8 cellular contexts compared by ENCODE assay signal in genomic region chr11:783581-784015, GRCh38. TPM values are rescaled to one million over a fixed set of nuclear protein-coding genes. Genes with fewer than 3 reads are reported as not detected.
DNase-seq lines count a peak whose midpoint lies in the region; FAIRE-seq and TF ChIP-seq lines count a peak whose summit lies in the region.

No MANE protein-coding gene starts in this region.

- no peaks in the 10 kb centered on the region for H3K9me3 ChIP-seq in HUES6 (ENCODE audit: control insufficient read depth, insufficient read depth, low read depth, low read length)
- H3K9me3 ChIP-seq in osteoblast (ENCODE audit: low read depth, low read length), result no peaks in the 10 kb centered on the region

- H3K4me2 ChIP-seq in osteoblast (ENCODE audit: insufficient read depth, low read length), result peak overlapping the region; percentile 67

- DNase-seq in Ammon's horn (ENCODE audit: low spot score) (peak; percentile 92), globus pallidus (ENCODE audit: low spot score) (peak; percentile 73), osteoblast (ENCODE audit: insufficient read length, low spot score, missing footprints) (peak; percentile 99), GM12891 (ENCODE audit: insufficient read length, low spot score) (no peak), NCI-H345 (lab: John Stamatoyannopoulos, UW) (no peak)
- no peak for DNase-seq in effector CD8-positive, alpha-beta T cell (lab: John Stamatoyannopoulos, UW)

- peaks cover 24% of the 10 kb centered on the region for H3K4me1 ChIP-seq in HUES6 (ENCODE audit: control insufficient read depth, insufficient read depth, low read length)
- H3K4me1 ChIP-seq in osteoblast (ENCODE audit: insufficient read depth, low read length), result peaks cover 6% of the 10 kb centered on the region

- TF ChIP-seq CTCF in VCaP (conservative IDR thresholded peaks at IDR 0.05), result peak; percentile 73
- peak; percentile 70 for TF ChIP-seq CTCF in osteoblast (IDR thresholded peaks at IDR 0.05; ENCODE audit: extremely low read depth, low read depth, low read length)

- peaks cover 11% of the 10 kb centered on the region; the same call in 1 of the 2 replicates for H3K36me3 ChIP-seq in HUES6 (ENCODE audit: control insufficient read depth, insufficient read depth, low read length)
- peaks cover 10% of the 10 kb centered on the region for H3K36me3 ChIP-seq in osteoblast (ENCODE audit: insufficient read depth, low read length)

- H3K4me3 ChIP-seq in HUES6 (ENCODE audit: low read depth, low read length) (peak overlapping the region; percentile 36), osteoblast (ENCODE audit: insufficient read depth, low read length) (peak overlapping the region; percentile 8)

- no peak overlapping the region for H3K27ac ChIP-seq in HUES6 (ENCODE audit: low read depth, low read length)
- no peak overlapping the region for H3K27ac ChIP-seq in VCaP
- peak overlapping the region; percentile 47 for H3K27ac ChIP-seq in osteoblast (ENCODE audit: low read depth, low read length)

- no peaks in the 10 kb centered on the region for H3K27me3 ChIP-seq in HUES6 (ENCODE audit: control insufficient read depth, insufficient read depth, low read length)
- no peaks in the 10 kb centered on the region for H3K27me3 ChIP-seq in osteoblast (ENCODE audit: insufficient read depth, low read length)

- H2AFZ ChIP-seq in osteoblast (ENCODE audit: low read length), result no peak overlapping the region

- no peak for FAIRE-seq in GM12891 (lab: Jason Lieb, UNC)

- peaks cover 15% of the 10 kb centered on the region for H4K20me1 ChIP-seq in osteoblast (ENCODE audit: insufficient read depth, low read length)

- H3K79me2 ChIP-seq in osteoblast (ENCODE audit: insufficient read depth, low read length), result peaks cover 24% of the 10 kb centered on the region

- TF ChIP-seq POLR2A in GM12891 (IDR thresholded peaks at IDR 0.05; ENCODE audit: low read depth, low read length), result no peak

- H3K9ac ChIP-seq in HUES6 (ENCODE audit: low read length), result no peak overlapping the region

TF ChIP-seq in GM12891, 5 proteins besides CTCF, POLR2A, EP300 and RAD21:
- no peak for TF ChIP-seq TAF1 (IDR thresholded peaks at IDR 0.05; ENCODE audit: low read depth, low read length)

RNA-seq across cellular contexts. Expression of gene CEND1, which starts 6.3 kb away (rescaled TPM):
- not detected in 2 replicates for total RNA-seq in osteoblast
- polyA plus RNA-seq in GM12891 (2012; ENCODE audit: low read depth, missing spikeins), result 3.7 TPM

RNA-seq across cellular contexts. Expression of gene GATD1, which starts 6.3 kb away (rescaled TPM):
- 31.5 and 37.3 TPM in 2 replicates for total RNA-seq in osteoblast
- polyA plus RNA-seq in GM12891 (2012; ENCODE audit: low read depth, missing spikeins), result 22.8 TPM

RNA-seq across cellular contexts. Expression of gene SLC25A22, which starts 14.5 kb away (rescaled TPM):
- 8.0 and 9.0 TPM in 2 replicates for total RNA-seq in osteoblast
- 8.2 TPM for polyA plus RNA-seq in GM12891 (2012; ENCODE audit: low read depth, missing spikeins)

RNA-seq across cellular contexts. Expression of gene PIDD1, which starts 21.4 kb away (rescaled TPM):
- 5.9 and 6.5 TPM in 2 replicates for total RNA-seq in osteoblast
- 22.4 TPM for polyA plus RNA-seq in GM12891 (2012; ENCODE audit: low read depth, missing spikeins)

RNA-seq across cellular contexts. Expression of gene RPLP2, which starts 26.2 kb away (rescaled TPM):
- 227 and 386 TPM in 2 replicates for total RNA-seq in osteoblast
- polyA plus RNA-seq in GM12891 (2012; ENCODE audit: low read depth, missing spikeins), result 4,539 TPM

Comparison
In these comparisons a context has a peak if more than half of its experiments do, and no peak if none do; other contexts are left out.
1. DNase-seq: peak in Ammon's horn (single experiment), globus pallidus (single experiment) and osteoblast (single experiment); none in effector CD8-positive, alpha-beta T cell (single experiment), GM12891 (single experiment) and NCI-H345 (single experiment).